ENCODE assay signal across 8 cellular contexts in genomic region chr19:8321760-8322637, GRCh38. TPM values are rescaled to one million over a fixed set of nuclear protein-coding genes. Genes with fewer than 3 reads are reported as not detected.
DNase-seq lines count a peak whose midpoint lies in the region; ATAC-seq and TF ChIP-seq lines count a peak whose summit lies in the region.

No MANE protein-coding gene starts in this region.

- TSS peak; percentile 97 for BruUV-seq in OCI-LY7 (replicated peaks; lab: Mats Ljungman, UMichigan)

- peaks cover 3% of the 10 kb centered on the region; the same call in 1 of the 2 replicates for H3K27me3 ChIP-seq in DOHH2 (ENCODE audit: control insufficient read depth, low read length)

- peaks cover 42% of the 10 kb centered on the region for H3F3A ChIP-seq in DOHH2 (ENCODE audit: control insufficient read depth, insufficient read depth)

- H3K9me3 ChIP-seq in DOHH2 (ENCODE audit: control insufficient read depth, insufficient read depth, low read length) (no peaks in the 10 kb centered on the region), OCI-LY7 (ENCODE audit: low read length) (no peaks in the 10 kb centered on the region)

- peaks cover 67% of the 10 kb centered on the region for H3K4me1 ChIP-seq in DOHH2 (ENCODE audit: control insufficient read depth, low read length)
- peaks cover 50% of the 10 kb centered on the region for H3K4me1 ChIP-seq in OCI-LY7 (ENCODE audit: insufficient read depth, low read length, poor library complexity, severe bottlenecking)

- POLR2A ChIA-PET in OCI-LY7 (lab: Charles Lee): interaction anchor here (0.6 kb wide), 1 partner anchor 67 kb away, joined by 4 read pairs; no protein-coding TSS in a partner anchor
- POLR2A ChIA-PET in naive thymus-derived CD8-positive, alpha-beta T cell (lab: Charles Lee): interaction anchor here (0.6 to 3.3 kb wide), 17 partner anchors 9 to 418 kb away, joined by 3 to 25 read pairs (median 5); partner anchors contain the start of genes CERS4, HNRNPM, MAP2K7 and RAB11B

- peaks cover 37% of the 10 kb centered on the region for H3K4me1 Mint-ChIP-seq in endothelial cell (ENCODE audit: unreplicated experiment)
- H3K4me1 Mint-ChIP-seq in naive thymus-derived CD8-positive, alpha-beta T cell: peaks cover 12 to 53% (median 38%) of the 10 kb centered on the region in 4 donors

- H3K27ac ChIP-seq in DOHH2 (ENCODE audit: low read depth, low read length) (peak overlapping the region; percentile 67), OCI-LY7 (ENCODE audit: low read depth, low read length, poor library complexity, severe bottlenecking) (peak overlapping the region; percentile 63)

- no peaks in the 10 kb centered on the region for H3K9me3 Mint-ChIP-seq in endothelial cell (ENCODE audit: unreplicated experiment)
- no peaks in the 10 kb centered on the region for H3K9me3 Mint-ChIP-seq in naive thymus-derived CD8-positive, alpha-beta T cell

- H3K79me2 ChIP-seq in DOHH2 (ENCODE audit: control insufficient read depth, low read length) (peaks cover 60% of the 10 kb centered on the region), OCI-LY7 (ENCODE audit: insufficient read depth, low read depth, low read length) (peaks cover 49% of the 10 kb centered on the region)

- peak overlapping the region; percentile 100 for H3K4me3 Mint-ChIP-seq in endothelial cell (ENCODE audit: unreplicated experiment)
- H3K4me3 Mint-ChIP-seq in naive thymus-derived CD8-positive, alpha-beta T cell: peak overlapping the region; percentile 94 to 100 (median 97)

- H3K9me2 ChIP-seq in DOHH2 (replicated peaks; ENCODE audit: control insufficient read depth, low read length): no peaks in the 10 kb centered on the region
- no peaks in the 10 kb centered on the region for H3K9me2 ChIP-seq in OCI-LY7 (ENCODE audit: insufficient read depth, low read length)

- peaks cover 23% of the 10 kb centered on the region for H4K20me1 ChIP-seq in DOHH2 (ENCODE audit: control insufficient read depth, insufficient read depth, low read depth, low read length)
- H4K20me1 ChIP-seq in OCI-LY7 (ENCODE audit: insufficient read depth, low read length): peaks cover 12% of the 10 kb centered on the region

- H2AFZ ChIP-seq in OCI-LY7 (ENCODE audit: low read length): no peak overlapping the region

- peaks cover 18% of the 10 kb centered on the region for H3K27me3 Mint-ChIP-seq in endothelial cell (ENCODE audit: unreplicated experiment)
- H3K27me3 Mint-ChIP-seq in naive thymus-derived CD8-positive, alpha-beta T cell: no peaks in the 10 kb centered on the region

- H3K36me3 Mint-ChIP-seq in endothelial cell (ENCODE audit: low read depth, unreplicated experiment): peaks cover 15% of the 10 kb centered on the region
- peaks cover 0 to 24% (median 2%) of the 10 kb centered on the region in 3 donors for H3K36me3 Mint-ChIP-seq in naive thymus-derived CD8-positive, alpha-beta T cell

- intact Hi-C loops in OCI-LY7 (cut with micrococcal nuclease; ENCODE audit: unreplicated experiment): loop anchor here (5.0 kb wide), 1 partner anchor 55 kb away; no protein-coding TSS in a partner anchor

- H3K4me2 ChIP-seq in DOHH2 (ENCODE audit: low read length) (peak overlapping the region; percentile 82), OCI-LY7 (ENCODE audit: low read length) (peak overlapping the region; percentile 71)

- H3K27ac Mint-ChIP-seq in endothelial cell (ENCODE audit: unreplicated experiment): peak overlapping the region; percentile 100
- H3K27ac Mint-ChIP-seq in naive thymus-derived CD8-positive, alpha-beta T cell: peak overlapping the region; percentile 92 to 100 (median 98)

- CTCF ChIA-PET in OCI-LY7 (lab: Charles Lee; ENCODE audit: unreplicated experiment): no interaction called here

- DNase-seq in OCI-LY7 (ENCODE audit: low spot score): peak; percentile 22
- no peak for DNase-seq in endothelial cell (ENCODE audit: low spot score)
- DNase-seq in naive thymus-derived CD8-positive, alpha-beta T cell: peak in 1 of 10 donors; percentile 26
- no peak for DNase-seq in effector CD8-positive, alpha-beta T cell (lab: John Stamatoyannopoulos, UW)
- DNase-seq in NCI-H524 (lab: John Stamatoyannopoulos, UW): no peak
- DNase-seq in NCI-H2081 treated with DMSO at 0.1 percent for 48 hours (lab: John Stamatoyannopoulos, UW): no peak

- ATAC-seq in naive thymus-derived CD8-positive, alpha-beta T cell: peak in 1 of 2 donors; percentile 11
- no peak for ATAC-seq in GM18519 (IDR thresholded peaks at IDR 0.05; ENCODE audit: low FRiP score, unreplicated experiment)

- peak overlapping the region; percentile 92 for H3K4me3 ChIP-seq in DOHH2 (ENCODE audit: low read length)
- peak overlapping the region; percentile 100 for H3K4me3 ChIP-seq in OCI-LY7 (ENCODE audit: low read depth, low read length, poor library complexity, severe bottlenecking)

- peaks cover 51% of the 10 kb centered on the region for H3K36me3 ChIP-seq in DOHH2 (ENCODE audit: control insufficient read depth, low read length)
- peaks cover 54% of the 10 kb centered on the region for H3K36me3 ChIP-seq in OCI-LY7 (ENCODE audit: insufficient read depth, low read length)

- TF ChIP-seq CTCF in DOHH2 (IDR thresholded peaks at IDR 0.05; ENCODE audit: low read depth, low read length, poor library complexity, severe bottlenecking) (no peak), OCI-LY7 (conservative IDR thresholded peaks at IDR 0.05; ENCODE audit: low read length) (no peak), endothelial cell (IDR thresholded peaks at IDR 0.05; ENCODE audit: unreplicated experiment) (no peak)

RNA-seq across cellular contexts. Expression of gene RPS28, which starts 0.7 kb away (rescaled TPM):
- 1,636 and 2,574 TPM in 2 replicates for total RNA-seq in OCI-LY7 (2014; rRNA removed; shearing (Covaris generic))
- total RNA-seq in OCI-LY7 (2022) (2,187 and 2,253 TPM in 2 replicates), endothelial cell (ENCODE audit: unreplicated experiment) (1,732 TPM)
- total RNA-seq in naive thymus-derived CD8-positive, alpha-beta T cell: 1,000 to 10,000 TPM; 3,024 to 3,108 TPM
- polyA plus RNA-seq in naive thymus-derived CD8-positive, alpha-beta T cell: 1,000 to 10,000 TPM; 3,764 to 4,165 (median 4,042) TPM

RNA-seq across cellular contexts. Expression of gene NDUFA7, which starts 0.8 kb away (rescaled TPM):
- 59.2 and 93.0 TPM in 2 replicates for total RNA-seq in OCI-LY7 (2014; rRNA removed; shearing (Covaris generic))
- total RNA-seq in OCI-LY7 (2022) (103 and 106 TPM in 2 replicates), endothelial cell (ENCODE audit: unreplicated experiment) (39.9 TPM)
- total RNA-seq in naive thymus-derived CD8-positive, alpha-beta T cell: 10 to 100 TPM; 28.5 to 35.3 TPM
- 100 to 1,000 TPM; 117 to 136 (median 135) TPM for polyA plus RNA-seq in naive thymus-derived CD8-positive, alpha-beta T cell

RNA-seq across cellular contexts. Expression of gene CD320, which starts 13.8 kb away (rescaled TPM):
- total RNA-seq in OCI-LY7 (2014; rRNA removed; shearing (Covaris generic)): 39.0 and 49.2 TPM in 2 replicates
- total RNA-seq in OCI-LY7 (2022) (35.9 and 39.1 TPM in 2 replicates), endothelial cell (ENCODE audit: unreplicated experiment) (111 TPM)
- 10 to 100 TPM; 33.9 to 34.4 TPM for total RNA-seq in naive thymus-derived CD8-positive, alpha-beta T cell
- polyA plus RNA-seq in naive thymus-derived CD8-positive, alpha-beta T cell: 10 to 100 TPM; 51.9 to 58.0 (median 56.8) TPM

RNA-seq across cellular contexts. Expression of gene KANK3, which starts 21.1 kb away (rescaled TPM):
- total RNA-seq in OCI-LY7 (2014; rRNA removed; shearing (Covaris generic)): 0.22 TPM in 1 of 2 replicates, not detected in the other
- total RNA-seq in OCI-LY7 (2022) (0.11 and 0.57 TPM in 2 replicates), endothelial cell (ENCODE audit: unreplicated experiment) (109 TPM)
- total RNA-seq in naive thymus-derived CD8-positive, alpha-beta T cell: 1 to 10 TPM; 1.4 to 3.3 TPM
- polyA plus RNA-seq in naive thymus-derived CD8-positive, alpha-beta T cell: 1 to 10 TPM in 2 of 3 donors, under 1 TPM in 1; 0.82 to 2.3 (median 1.5) TPM

RNA-seq across cellular contexts. Expression of gene ANGPTL4, which starts 42.0 kb away (rescaled TPM):
- total RNA-seq in OCI-LY7 (2014; rRNA removed; shearing (Covaris generic)): not detected in 2 replicates
- total RNA-seq in OCI-LY7 (2022): not detected in 2 replicates
- total RNA-seq in endothelial cell (ENCODE audit: unreplicated experiment): 14.3 TPM
- not detected for total RNA-seq in naive thymus-derived CD8-positive, alpha-beta T cell
- under 1 TPM in 1 of 3 donors, not detected in 2; 0.23 TPM for polyA plus RNA-seq in naive thymus-derived CD8-positive, alpha-beta T cell
